1 cellular context compared by ENCODE assay signal in genomic region chr9:18142964-18143363, GRCh38.
TF ChIP-seq lines count a peak whose summit lies in the region.

No MANE protein-coding gene starts in this region.

TF ChIP-seq in neural cell, 6 proteins besides CTCF, POLR2A, EP300 and RAD21 (continued from another document):
- TF ChIP-seq, protein P1, sequence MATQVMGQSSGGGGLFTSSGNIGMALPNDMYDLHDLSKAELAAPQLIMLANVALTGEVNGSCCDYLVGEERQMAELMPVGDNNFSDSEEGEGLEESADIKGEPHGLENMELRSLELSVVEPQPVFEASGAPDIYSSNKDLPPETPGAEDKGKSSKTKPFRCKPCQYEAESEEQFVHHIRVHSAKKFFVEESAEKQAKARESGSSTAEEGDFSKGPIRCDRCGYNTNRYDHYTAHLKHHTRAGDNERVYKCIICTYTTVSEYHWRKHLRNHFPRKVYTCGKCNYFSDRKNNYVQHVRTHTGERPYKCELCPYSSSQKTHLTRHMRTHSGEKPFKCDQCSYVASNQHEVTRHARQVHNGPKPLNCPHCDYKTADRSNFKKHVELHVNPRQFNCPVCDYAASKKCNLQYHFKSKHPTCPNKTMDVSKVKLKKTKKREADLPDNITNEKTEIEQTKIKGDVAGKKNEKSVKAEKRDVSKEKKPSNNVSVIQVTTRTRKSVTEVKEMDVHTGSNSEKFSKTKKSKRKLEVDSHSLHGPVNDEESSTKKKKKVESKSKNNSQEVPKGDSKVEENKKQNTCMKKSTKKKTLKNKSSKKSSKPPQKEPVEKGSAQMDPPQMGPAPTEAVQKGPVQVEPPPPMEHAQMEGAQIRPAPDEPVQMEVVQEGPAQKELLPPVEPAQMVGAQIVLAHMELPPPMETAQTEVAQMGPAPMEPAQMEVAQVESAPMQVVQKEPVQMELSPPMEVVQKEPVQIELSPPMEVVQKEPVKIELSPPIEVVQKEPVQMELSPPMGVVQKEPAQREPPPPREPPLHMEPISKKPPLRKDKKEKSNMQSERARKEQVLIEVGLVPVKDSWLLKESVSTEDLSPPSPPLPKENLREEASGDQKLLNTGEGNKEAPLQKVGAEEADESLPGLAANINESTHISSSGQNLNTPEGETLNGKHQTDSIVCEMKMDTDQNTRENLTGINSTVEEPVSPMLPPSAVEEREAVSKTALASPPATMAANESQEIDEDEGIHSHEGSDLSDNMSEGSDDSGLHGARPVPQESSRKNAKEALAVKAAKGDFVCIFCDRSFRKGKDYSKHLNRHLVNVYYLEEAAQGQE (IDR thresholded peaks at IDR 0.05; ENCODE audit: borderline replicate concordance) = no peak
